27 cellular contexts compared by ENCODE assay signal in the genomic region with DNA sequence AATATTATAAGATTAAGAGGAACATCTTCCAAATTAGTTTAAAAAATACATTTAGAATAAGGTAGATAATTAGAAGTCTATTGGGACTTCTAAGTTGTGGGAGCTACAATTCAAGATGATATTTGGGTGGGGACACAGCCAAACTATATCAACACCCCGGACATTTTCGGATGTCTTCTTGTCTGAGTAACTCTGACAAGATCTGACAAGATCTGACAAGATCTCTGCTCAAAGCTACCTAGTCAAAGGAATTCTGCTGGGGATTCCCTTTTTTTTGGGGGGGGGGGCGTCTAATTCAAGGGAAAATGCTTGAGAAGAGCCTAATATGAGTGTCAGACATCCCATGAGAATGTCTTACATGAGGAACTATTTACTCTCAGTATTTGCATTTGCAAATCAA.
"Had no signal": no experiment of that assay in that cellular context is flagged by ENCODE, and none has a peak within 500 bp of the region (broad histone marks: within the 10 kb centered on the region; RNA-seq: fewer than 3 reads in every experiment).

No MANE protein-coding gene starts in this region.

- FAIRE-seq: urothelium cell line had no signal

- H3K36me3 ChIP-seq: stomach, suprapubic skin, thoracic aorta, thyroid gland, tibial artery, tibial nerve, transverse colon, upper lobe of left lung, upper lobe of right lung, uterus, vagina had no signal

- H3K27ac ChIP-seq: stomach, suprapubic skin, testis, thoracic aorta, thyroid gland, tibial artery, tibial nerve, transverse colon, upper lobe of left lung, upper lobe of right lung, uterus, vagina had no signal

- H3K4me3 ChIP-seq: stomach, suprapubic skin, testis, thoracic aorta, thyroid gland, tibial artery, tibial nerve, transverse colon, upper lobe of left lung, upper lobe of right lung, uterus, vagina had no signal

- H3K27me3 ChIP-seq: stomach, suprapubic skin, testis, thyroid gland, tibial artery, tibial nerve, transverse colon, upper lobe of left lung, upper lobe of right lung, uterus, vagina had no signal

- ATAC-seq: stimulated activated effector memory CD8-positive, alpha-beta T cell treated with anti-CD3 and anti-CD28 coated beads, Interleukin-12 subunit alpha, Interleukin-12 subunit beta, amount 100 ng/mL, for 72 hours; stimulated activated memory B cell treated with anti-CD40 and anti-IgM and Interleukin-4, amounts not matched to agents 10 μg/mL and 1 μg/mL and 100 μg/mL, for 72 hours; stimulated activated naive B cell treated with anti-CD40 and anti-IgM and Interleukin-4, amounts not matched to agents 10 μg/mL and 1 μg/mL and 100 μg/mL, for 72 hours; stimulated activated naive CD8-positive, alpha-beta T cell treated with anti-CD3 and anti-CD28 coated beads, Interleukin-15, amount 100 ng/mL, for 72 hours; stimulated activated naive CD8-positive, alpha-beta T cell treated with anti-CD3 and anti-CD28 coated beads, Interleukin-15, Interleukin-2, amounts not matched to agents 100 U/mL and 50 U/mL, for 24 hours; upper lobe of right lung had no signal

- DNase-seq: stimulated activated CD4-positive, alpha-beta T cell treated with anti-CD3 and anti-CD28 coated beads, Interleukin-2, amount 100 ng/mL, for 48 hours; stimulated activated CD4-positive, alpha-beta T cell treated with anti-CD3 and anti-CD28 coated beads, Interleukin-4, amount 100 ng/mL, for 1 hour; stimulated activated CD4-positive, alpha-beta T cell treated with anti-CD3 and anti-CD28 coated beads, Interleukin-4, amount 100 ng/mL, for 24 hours; stimulated activated CD4-positive, alpha-beta T cell treated with anti-CD3 and anti-CD28 coated beads, Interleukin-4, amount 100 ng/mL, for 4 hours; stimulated activated CD8-positive, alpha-beta memory T cell treated with anti-CD3 and anti-CD28 coated beads, Interleukin-4, amount 100 ng/mL, for 48 hours; stimulated activated naive B cell treated with anti-CD40 and anti-IgM and Interleukin-4, amounts not matched to agents 10 μg/mL and 1 μg/mL and 100 μg/mL, for 72 hours; stimulated activated naive CD4-positive, alpha-beta T cell; stimulated activated naive CD4-positive, alpha-beta T cell treated with Interleukin-2 at 50 U/mL for 16 hours; stimulated activated naive CD8-positive, alpha-beta T cell treated with anti-CD3 and anti-CD28 coated beads, Interleukin-15, amount 100 ng/mL, for 72 hours; stimulated activated naive CD8-positive, alpha-beta T cell treated with anti-CD3 and anti-CD28 coated beads, Interleukin-15, Interleukin-2, amounts not matched to agents 100 U/mL and 50 U/mL, for 24 hours; stomach; substantia nigra; testis; thyroid gland; tibial artery; transverse colon; trophoblast cell; upper lobe of left lung; upper lobe of right lung; uterus had no signal
